In the genomic region with DNA sequence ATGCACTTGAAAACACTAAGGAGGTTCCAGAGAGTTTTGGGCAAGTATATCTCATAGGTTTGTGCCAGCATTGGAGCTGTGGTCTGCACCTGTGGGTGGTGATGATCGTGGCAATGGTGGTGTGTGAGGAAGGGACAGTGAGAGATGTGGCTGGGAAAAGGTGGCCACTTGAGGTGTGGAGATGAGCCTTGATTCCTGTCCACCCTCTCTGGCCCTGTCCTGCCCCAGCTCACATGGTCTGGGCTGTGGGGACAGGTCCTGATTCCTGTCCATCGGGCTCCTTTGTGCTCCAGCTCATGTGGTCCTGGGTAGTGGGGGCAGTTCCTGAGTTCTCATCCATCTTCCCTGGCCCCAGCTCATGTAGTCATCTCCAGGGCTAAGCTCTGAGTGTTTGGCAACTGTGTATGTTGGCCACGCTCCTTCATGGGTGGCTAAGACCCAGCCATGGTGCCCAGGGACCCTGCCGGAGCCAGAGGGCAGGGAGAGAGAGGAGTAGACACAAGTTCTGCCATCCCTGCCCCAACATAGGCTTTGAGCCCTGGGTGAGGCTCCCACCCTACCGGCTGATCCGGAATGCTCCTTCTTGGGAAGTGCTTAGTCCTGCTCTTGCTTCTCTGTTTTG, we compare ENCODE assay signal across 18 cellular contexts.
DNase-seq lines count a peak whose midpoint lies in the region; ATAC-seq and TF ChIP-seq lines count a peak whose summit lies in the region.
"Had no signal": no experiment of that assay in that cellular context is flagged by ENCODE, and none has a peak within 500 bp of the region (broad histone marks: within the 10 kb centered on the region; RNA-seq: fewer than 3 reads in every experiment).

No MANE protein-coding gene starts in this region.

- no peak for TF ChIP-seq CTCF in WTC11 (IDR thresholded peaks at IDR 0.05)

- no peak overlapping the region for H3K4me3 ChIP-seq in CD4-positive, alpha-beta memory T cell (ENCODE audit: low read length in 2 of 2)
- H3K4me3 ChIP-seq: GM12878 had no signal

- POLR2A ChIA-PET in activated CD4-positive, alpha-beta T cell treated with anti-CD3 and anti-CD28 coated beads, Interleukin-2, amount 10 ng/mL, durations not matched to agents 7 days and 5 days (lab: Charles Lee), result no interaction called here
- POLR2A ChIA-PET in CD4-positive, alpha-beta memory T cell (lab: Charles Lee; ENCODE audit: partially characterized antibody), result no interaction called here
- POLR2A ChIA-PET in WTC11 (lab: Charles Lee), result no interaction called here

- CTCF ChIA-PET in activated CD4-positive, alpha-beta T cell treated with anti-CD3 and anti-CD28 coated beads, Interleukin-2, amount 10 ng/mL, durations not matched to agents 7 days and 5 days (lab: Charles Lee), result no interaction called here
- CTCF ChIA-PET in CD4-positive, alpha-beta memory T cell (lab: Charles Lee; ENCODE audit: partially characterized antibody), result no interaction called here
- CTCF ChIA-PET in WTC11 (lab: Charles Lee), result no interaction called here

- no peaks in the 10 kb centered on the region for H3K9me3 ChIP-seq in CD4-positive, alpha-beta memory T cell (ENCODE audit: control insufficient read depth in 1 of 2, low read length in 2 of 2)

- no peak overlapping the region for H3K27ac Mint-ChIP-seq in activated CD4-positive, alpha-beta T cell treated with anti-CD3 and anti-CD28 coated beads, Interleukin-2, amount 10 ng/mL, durations not matched to agents 7 days and 5 days
- H3K27ac Mint-ChIP-seq in CD4-positive, alpha-beta memory T cell, result no peak overlapping the region
- H3K27ac Mint-ChIP-seq in WTC11, result no peak overlapping the region
- H3K27ac Mint-ChIP-seq: CD14-positive monocyte, HFFc6 had no signal

- no peaks in the 10 kb centered on the region for H3K27me3 ChIP-seq in CD4-positive, alpha-beta memory T cell (ENCODE audit: insufficient read depth, low read length)

- no peaks in the 10 kb centered on the region for H3K36me3 ChIP-seq in CD4-positive, alpha-beta memory T cell (ENCODE audit: insufficient read depth, low read length)

- H3K4me1 ChIP-seq in CD4-positive, alpha-beta memory T cell (ENCODE audit: insufficient read depth, low read length), result no peaks in the 10 kb centered on the region

- no peak overlapping the region for H3K27ac ChIP-seq in CD4-positive, alpha-beta memory T cell (ENCODE audit: low read depth, low read length)
- H3K27ac ChIP-seq: 22Rv1 had no signal

- H3K27me3 Mint-ChIP-seq in activated CD4-positive, alpha-beta T cell treated with anti-CD3 and anti-CD28 coated beads, Interleukin-2, amount 10 ng/mL, durations not matched to agents 7 days and 5 days, result no peaks in the 10 kb centered on the region
- H3K27me3 Mint-ChIP-seq in CD4-positive, alpha-beta memory T cell, result no peaks in the 10 kb centered on the region
- no peaks in the 10 kb centered on the region for H3K27me3 Mint-ChIP-seq in WTC11 (ENCODE audit: low read depth)

- no peaks in the 10 kb centered on the region for H3K36me3 Mint-ChIP-seq in activated CD4-positive, alpha-beta T cell treated with anti-CD3 and anti-CD28 coated beads, Interleukin-2, amount 10 ng/mL, durations not matched to agents 7 days and 5 days (ENCODE audit: low read depth)
- H3K36me3 Mint-ChIP-seq in CD4-positive, alpha-beta memory T cell, result no peaks in the 10 kb centered on the region
- H3K36me3 Mint-ChIP-seq in WTC11, result no peaks in the 10 kb centered on the region
- H3K36me3 Mint-ChIP-seq: CD14-positive monocyte; CD8-positive, alpha-beta memory T cell had no signal

- peak; percentile 3 for DNase-seq in activated CD4-positive, alpha-beta T cell treated with anti-CD3 and anti-CD28 coated beads, Interleukin-2, amount 10 ng/mL, durations not matched to agents 7 days and 5 days
- no peak for DNase-seq in activated CD4-positive, alpha-beta T cell treated with anti-CD3 and anti-CD28 coated beads, Interleukin-2, amount 50 U/mL, for 48 hours
- DNase-seq in left lobe of liver (ENCODE audit: low spot score) (peak; percentile 37), WTC11 (ENCODE audit: low spot score) (no peak)
- peak; percentile 7 for DNase-seq in stimulated activated CD8-positive, alpha-beta memory T cell treated with anti-CD3 and anti-CD28 coated beads, Interleukin-4, amount 100 ng/mL, for 48 hours
- no peak for DNase-seq in CD4-positive, alpha-beta memory T cell
- DNase-seq: CD8-positive, alpha-beta memory T cell; DMS 273 treated with DMSO at 0.1 percent for 48 hours; DMS79; HCEC 1CT; HFFc6; IMR-90; KBM-7 had no signal

- H3K4me3 Mint-ChIP-seq in activated CD4-positive, alpha-beta T cell treated with anti-CD3 and anti-CD28 coated beads, Interleukin-2, amount 10 ng/mL, durations not matched to agents 7 days and 5 days, result no peak overlapping the region
- no peak overlapping the region for H3K4me3 Mint-ChIP-seq in CD4-positive, alpha-beta memory T cell
- H3K4me3 Mint-ChIP-seq in WTC11, result no peak overlapping the region
- H3K4me3 Mint-ChIP-seq: CD14-positive monocyte; CD8-positive, alpha-beta memory T cell; HFFc6 had no signal

- no peak for ATAC-seq in left lobe of liver
- no peak for ATAC-seq in WTC11
- no peak for ATAC-seq in GM19467 (IDR thresholded peaks at IDR 0.05; ENCODE audit: unreplicated experiment)
- no peak for ATAC-seq in HG02610 (IDR thresholded peaks at IDR 0.05; ENCODE audit: unreplicated experiment)
- ATAC-seq: GM12878 had no signal

- intact Hi-C loops in CD4-positive, alpha-beta memory T cell (cut with micrococcal nuclease), result no loop called here

- H3K4me1 Mint-ChIP-seq in activated CD4-positive, alpha-beta T cell treated with anti-CD3 and anti-CD28 coated beads, Interleukin-2, amount 10 ng/mL, durations not matched to agents 7 days and 5 days, result no peaks in the 10 kb centered on the region
- H3K4me1 Mint-ChIP-seq in CD4-positive, alpha-beta memory T cell, result no peaks in the 10 kb centered on the region
- peaks cover 18% of the 10 kb centered on the region for H3K4me1 Mint-ChIP-seq in WTC11
- H3K4me1 Mint-ChIP-seq: CD14-positive monocyte; CD8-positive, alpha-beta memory T cell had no signal

- no peaks in the 10 kb centered on the region for H3K9me3 Mint-ChIP-seq in activated CD4-positive, alpha-beta T cell treated with anti-CD3 and anti-CD28 coated beads, Interleukin-2, amount 10 ng/mL, durations not matched to agents 7 days and 5 days
- no peaks in the 10 kb centered on the region for H3K9me3 Mint-ChIP-seq in CD4-positive, alpha-beta memory T cell
- H3K9me3 Mint-ChIP-seq in WTC11, result 0 out of 2 replicates have a peak, but pooled peaks cover 2% of the 10 kb centered on the region
- H3K9me3 Mint-ChIP-seq: CD8-positive, alpha-beta memory T cell had no signal

TF ChIP-seq in WTC11, 78 proteins besides CTCF, POLR2A, EP300 and RAD21:
- no peak for TF ChIP-seq ZNF532 (CRISPR knock-in tag; IDR thresholded peaks at IDR 0.05; ENCODE audit: borderline replicate concordance)

Comparison
In these comparisons a context has a peak if more than half of its experiments do, and no peak if none do; other contexts are left out.
1. DNase-seq: peak in activated CD4-positive, alpha-beta T cell treated with anti-CD3 and anti-CD28 coated beads, Interleukin-2, amount 10 ng/mL, durations not matched to agents 7 days and 5 days (single experiment), left lobe of liver (single experiment) and stimulated activated CD8-positive, alpha-beta memory T cell treated with anti-CD3 and anti-CD28 coated beads, Interleukin-4, amount 100 ng/mL, for 48 hours (single experiment); none in activated CD4-positive, alpha-beta T cell treated with anti-CD3 and anti-CD28 coated beads, Interleukin-2, amount 50 U/mL, for 48 hours (0 of 2), CD4-positive, alpha-beta memory T cell (0 of 5) and WTC11 (single experiment).